In genomic region chrX:103304705-103305104, GRCh38 we compare ENCODE assay signal across 25 cellular contexts. TPM values are rescaled to one million over a fixed set of nuclear protein-coding genes. Genes with fewer than 3 reads are reported as not detected.
"Had no signal": no experiment of that assay in that cellular context is flagged by ENCODE, and none has a peak within 500 bp of the region (broad histone marks: within the 10 kb centered on the region; RNA-seq: fewer than 3 reads in every experiment).

No MANE protein-coding gene starts in this region.

- H3K9me3 ChIP-seq: MG63, SK-N-SH had no signal

- H3K27me3 ChIP-seq: MG63 had no signal

- H3K36me3 ChIP-seq: MG63 had no signal

- H3K4me3 ChIP-seq: MG63 had no signal

- H3K27ac ChIP-seq: RWPE1 had no signal

- DNase-seq: KBM-7, MG63, NCI-H1092, NCI-H1105 treated with DMSO at 0.1 percent for 48 hours, NCI-H1417 treated with DMSO at 0.1 percent for 48 hours, NCI-H146, NCI-H1694 treated with DMSO at 0.1 percent for 48 hours, NCI-H1930, NCI-H2081 treated with DMSO at 0.1 percent for 48 hours, NCI-H2171, NCI-H226, NCI-H446, NCI-H510A, NCI-H524 treated with DMSO at 0.1 percent for 48 hours, NCI-H69, NCI-H774, PC-3, SHP77, SK-N-SH, SW 1271 had no signal

- ATAC-seq: Panc1, PC-3 had no signal

RNA-seq across cellular contexts. Expression of gene BEX2, which starts 6.1 kb away (rescaled TPM):
- total RNA-seq: HT-29 had no signal

RNA-seq across cellular contexts. Expression of gene TCEAL7, which starts 25.3 kb away (rescaled TPM):
- total RNA-seq: HT-29, OCI-LY7, PC-3, SK-MEL-5 had no signal

RNA-seq across cellular contexts. Expression of gene TCEAL5, which starts 28.2 kb away (rescaled TPM):
- total RNA-seq: HT-29, OCI-LY7, PC-3, SK-MEL-5 had no signal
